ENCODE assay signal across 9 cellular contexts in genomic region chr6:99868074-99868702, GRCh38.
DNase-seq lines count a peak whose midpoint lies in the region; ATAC-seq lines count a peak whose summit lies in the region.
"Had no signal": no experiment of that assay in that cellular context is flagged by ENCODE, and none has a peak within 500 bp of the region (broad histone marks: within the 10 kb centered on the region; RNA-seq: fewer than 3 reads in every experiment).

No MANE protein-coding gene starts in this region.

- H3K36me3 ChIP-seq in CD4-positive, CD25-positive, alpha-beta regulatory T cell (ENCODE audit: control insufficient read depth, insufficient read depth, low read length) = no peaks in the 10 kb centered on the region

- H3K4me3 Mint-ChIP-seq in CD4-positive, CD25-positive, alpha-beta regulatory T cell = peak overlapping the region in 2 of 4 donors; percentile 6 to 66
- H3K4me3 Mint-ChIP-seq: activated naive CD4-positive, alpha-beta T cell treated with anti-CD3 and anti-CD28 coated beads, Interleukin-2, amount 50 U/mL, for 24 hours had no signal

- no peak overlapping the region for H3K27ac ChIP-seq in CD4-positive, CD25-positive, alpha-beta regulatory T cell (ENCODE audit: insufficient read depth, low read length, poor library complexity, severe bottlenecking)

- no peak overlapping the region for H3K4me3 ChIP-seq in CD4-positive, CD25-positive, alpha-beta regulatory T cell (ENCODE audit: low read depth, low read length)

- peaks cover 2% of the 10 kb centered on the region for H3K27me3 Mint-ChIP-seq in CD4-positive, CD25-positive, alpha-beta regulatory T cell

- peaks cover 0 to 5% (median 0%) of the 10 kb centered on the region in 4 donors for H3K4me1 Mint-ChIP-seq in CD4-positive, CD25-positive, alpha-beta regulatory T cell

- H3K9me3 Mint-ChIP-seq in CD4-positive, CD25-positive, alpha-beta regulatory T cell = no peaks in the 10 kb centered on the region
- H3K9me3 Mint-ChIP-seq: activated naive CD4-positive, alpha-beta T cell treated with anti-CD3 and anti-CD28 coated beads, Interleukin-2, amount 50 U/mL, for 24 hours had no signal

- H3K27ac Mint-ChIP-seq in CD4-positive, CD25-positive, alpha-beta regulatory T cell = no peak overlapping the region
- H3K27ac Mint-ChIP-seq: activated naive CD4-positive, alpha-beta T cell treated with anti-CD3 and anti-CD28 coated beads, Interleukin-2, amount 50 U/mL, for 24 hours had no signal

- no peaks in the 10 kb centered on the region for H3K9me3 ChIP-seq in CD4-positive, CD25-positive, alpha-beta regulatory T cell (ENCODE audit: control insufficient read depth in 2 of 2, low read length in 2 of 2)

- H3K4me1 ChIP-seq in CD4-positive, CD25-positive, alpha-beta regulatory T cell (ENCODE audit: control insufficient read depth, insufficient read depth, low read length, poor library complexity, severe bottlenecking) = no peaks in the 10 kb centered on the region

- H3K27me3 ChIP-seq in CD4-positive, CD25-positive, alpha-beta regulatory T cell (ENCODE audit: control insufficient read depth, insufficient read depth, low read length) = peaks cover 4% of the 10 kb centered on the region

- DNase-seq in CD4-positive, CD25-positive, alpha-beta regulatory T cell = peak; percentile 19 to 63 (median 47)
- DNase-seq in NCI-H510A treated with DMSO at 0.1 percent for 48 hours (lab: John Stamatoyannopoulos, UW) = peak; percentile 82
- DNase-seq in activated CD4-positive, alpha-beta T cell treated with anti-CD3 and anti-CD28 coated beads, Interleukin-2, amount 50 U/mL, for 4 hours = peak; percentile 59 to 60
- DNase-seq in effector CD4-positive, alpha-beta T cell = peak; percentile 51
- peak; percentile 64 to 75 for DNase-seq in lung microvascular endothelial cell (ENCODE audit: low read depth in 2 of 2)
- peak; percentile 7 to 34 for DNase-seq in stimulated activated CD8-positive, alpha-beta memory T cell treated with anti-CD3 and anti-CD28 coated beads, Interleukin-15, amount 100 ng/mL, for 4 hours (ENCODE audit: low read depth in 2 of 2)

- no peaks in the 10 kb centered on the region for H3K36me3 Mint-ChIP-seq in CD4-positive, CD25-positive, alpha-beta regulatory T cell
- H3K36me3 Mint-ChIP-seq: activated naive CD4-positive, alpha-beta T cell treated with anti-CD3 and anti-CD28 coated beads, Interleukin-2, amount 50 U/mL, for 24 hours had no signal

- peak; percentile 28 to 55 for ATAC-seq in CD4-positive, CD25-positive, alpha-beta regulatory T cell (ENCODE audit: low read depth in 2 of 2)
- ATAC-seq in GM19351 (IDR thresholded peaks at IDR 0.05; ENCODE audit: unreplicated experiment) (peak; percentile 93), HG03457 (IDR thresholded peaks at IDR 0.05; ENCODE audit: unreplicated experiment) (peak; percentile 69)

Comparison
In these comparisons a context has a peak if more than half of its experiments do, and no peak if none do; other contexts are left out.
1. ATAC-seq: peak in every context shown above with its lines; median percentile 93 in GM19351; 69 in HG03457; 42 in CD4-positive, CD25-positive, alpha-beta regulatory T cell.
2. DNase-seq: peak in every context shown above with its lines; median percentile 82 in NCI-H510A treated with DMSO at 0.1 percent for 48 hours; 70 in lung microvascular endothelial cell; 60 in activated CD4-positive, alpha-beta T cell treated with anti-CD3 and anti-CD28 coated beads, Interleukin-2, amount 50 U/mL, for 4 hours; 51 in effector CD4-positive, alpha-beta T cell; 47 in CD4-positive, CD25-positive, alpha-beta regulatory T cell; 20 in stimulated activated CD8-positive, alpha-beta memory T cell treated with anti-CD3 and anti-CD28 coated beads, Interleukin-15, amount 100 ng/mL, for 4 hours.